In genomic region chr1:59272507-59272906, GRCh38 we compare ENCODE assay signal across 10 cellular contexts.
DNase-seq lines count a peak whose midpoint lies in the region; ATAC-seq and TF ChIP-seq lines count a peak whose summit lies in the region.
"Had no signal": no experiment of that assay in that cellular context is flagged by ENCODE, and none has a peak within 500 bp of the region (broad histone marks: within the 10 kb centered on the region; RNA-seq: fewer than 3 reads in every experiment).

No MANE protein-coding gene starts in this region.

- no peaks in the 10 kb centered on the region for H3K27me3 ChIP-seq in RWPE2 (ENCODE audit: insufficient read depth, poor library complexity, severe bottlenecking)
- H3K27me3 ChIP-seq: neural progenitor cell had no signal

- no peaks in the 10 kb centered on the region for H3K9me3 ChIP-seq in RWPE2 (ENCODE audit: severe bottlenecking)

- H3K36me3 Mint-ChIP-seq in memory B cell = peaks cover 2% of the 10 kb centered on the region
- H3K36me3 Mint-ChIP-seq in activated naive CD4-positive, alpha-beta T cell treated with anti-CD3 and anti-CD28 coated beads, Interleukin-2, amount 10 ng/mL, durations not matched to agents 7 days and 5 days = no peaks in the 10 kb centered on the region
- H3K36me3 Mint-ChIP-seq: neural progenitor cell had no signal

- TF ChIP-seq CTCF in GM13977 (IDR thresholded peaks at IDR 0.05; ENCODE audit: extremely low read depth, insufficient read depth, missing control alignments) (no peak), RWPE2 (IDR thresholded peaks at IDR 0.05; ENCODE audit: poor library complexity, severe bottlenecking) (no peak)

- peak overlapping the region; percentile 19 for H3K27ac ChIP-seq in RWPE2 (ENCODE audit: poor library complexity, severe bottlenecking)
- H3K27ac ChIP-seq: neural progenitor cell had no signal

- H3K4me1 Mint-ChIP-seq in memory B cell = peaks cover 18% of the 10 kb centered on the region
- H3K4me1 Mint-ChIP-seq in activated naive CD4-positive, alpha-beta T cell treated with anti-CD3 and anti-CD28 coated beads, Interleukin-2, amount 10 ng/mL, durations not matched to agents 7 days and 5 days = no peaks in the 10 kb centered on the region

- no peak overlapping the region for H3K4me3 Mint-ChIP-seq in memory B cell
- no peak overlapping the region for H3K4me3 Mint-ChIP-seq in activated naive CD4-positive, alpha-beta T cell treated with anti-CD3 and anti-CD28 coated beads, Interleukin-2, amount 10 ng/mL, durations not matched to agents 7 days and 5 days
- H3K4me3 Mint-ChIP-seq: neural progenitor cell had no signal

- no peak overlapping the region for H3K4me3 ChIP-seq in RWPE2 (ENCODE audit: severe bottlenecking)
- H3K4me3 ChIP-seq: neural progenitor cell had no signal

- no peaks in the 10 kb centered on the region for H3K27me3 Mint-ChIP-seq in memory B cell
- H3K27me3 Mint-ChIP-seq in activated naive CD4-positive, alpha-beta T cell treated with anti-CD3 and anti-CD28 coated beads, Interleukin-2, amount 10 ng/mL, durations not matched to agents 7 days and 5 days = peaks cover 21% of the 10 kb centered on the region

- no peaks in the 10 kb centered on the region for H3K9me3 Mint-ChIP-seq in memory B cell
- no peaks in the 10 kb centered on the region for H3K9me3 Mint-ChIP-seq in activated naive CD4-positive, alpha-beta T cell treated with anti-CD3 and anti-CD28 coated beads, Interleukin-2, amount 10 ng/mL, durations not matched to agents 7 days and 5 days

- H3K4me1 ChIP-seq in RWPE2 (ENCODE audit: insufficient read depth, poor library complexity, severe bottlenecking) = no peaks in the 10 kb centered on the region
- H3K4me1 ChIP-seq: neural progenitor cell had no signal

- H3K27ac Mint-ChIP-seq in memory B cell = no peak overlapping the region
- H3K27ac Mint-ChIP-seq in activated naive CD4-positive, alpha-beta T cell treated with anti-CD3 and anti-CD28 coated beads, Interleukin-2, amount 10 ng/mL, durations not matched to agents 7 days and 5 days = no peak overlapping the region
- H3K27ac Mint-ChIP-seq: neural progenitor cell had no signal

- in situ Hi-C loops in GM13977 (cut with MboI; ENCODE audit: low pct_unique_long_range_greater_than_20kb, low sequenced_read_pairs, unreplicated experiment) = no loop called here

- DNase-seq in GM13977 (ENCODE audit: low spot score) (peak; percentile 62), RWPE2 (ENCODE audit: low spot score) (no peak), memory B cell (ENCODE audit: low spot score in 2 of 2) (no peak), NCI-H2029 (lab: John Stamatoyannopoulos, UW) (no peak), HuH-7.5 (ENCODE audit: low spot score) (no peak)
- DNase-seq in activated naive CD4-positive, alpha-beta T cell treated with anti-CD3 and anti-CD28 coated beads, Interleukin-2, amount 10 ng/mL, durations not matched to agents 7 days and 5 days = no peak
- no peak for DNase-seq in stimulated activated CD4-positive, alpha-beta T cell treated with anti-CD3 and anti-CD28 coated beads, Interleukin-4, amount 100 ng/mL, for 4 hours

- ATAC-seq in GM21786 (IDR thresholded peaks at IDR 0.05; ENCODE audit: unreplicated experiment) (peak; percentile 58), RWPE2 (ENCODE audit: low read depth) (no peak), memory B cell (ENCODE audit: low read depth) (peak; percentile 89)
- ATAC-seq: Panc1 had no signal

- H3K36me3 ChIP-seq in RWPE2 (ENCODE audit: low read depth) = no peaks in the 10 kb centered on the region
- H3K36me3 ChIP-seq: neural progenitor cell had no signal

- CTCF ChIA-PET in activated naive CD4-positive, alpha-beta T cell treated with anti-CD3 and anti-CD28 coated beads, Interleukin-2, amount 10 ng/mL, durations not matched to agents 7 days and 5 days (lab: Charles Lee) = no interaction called here
